In the genomic region with DNA sequence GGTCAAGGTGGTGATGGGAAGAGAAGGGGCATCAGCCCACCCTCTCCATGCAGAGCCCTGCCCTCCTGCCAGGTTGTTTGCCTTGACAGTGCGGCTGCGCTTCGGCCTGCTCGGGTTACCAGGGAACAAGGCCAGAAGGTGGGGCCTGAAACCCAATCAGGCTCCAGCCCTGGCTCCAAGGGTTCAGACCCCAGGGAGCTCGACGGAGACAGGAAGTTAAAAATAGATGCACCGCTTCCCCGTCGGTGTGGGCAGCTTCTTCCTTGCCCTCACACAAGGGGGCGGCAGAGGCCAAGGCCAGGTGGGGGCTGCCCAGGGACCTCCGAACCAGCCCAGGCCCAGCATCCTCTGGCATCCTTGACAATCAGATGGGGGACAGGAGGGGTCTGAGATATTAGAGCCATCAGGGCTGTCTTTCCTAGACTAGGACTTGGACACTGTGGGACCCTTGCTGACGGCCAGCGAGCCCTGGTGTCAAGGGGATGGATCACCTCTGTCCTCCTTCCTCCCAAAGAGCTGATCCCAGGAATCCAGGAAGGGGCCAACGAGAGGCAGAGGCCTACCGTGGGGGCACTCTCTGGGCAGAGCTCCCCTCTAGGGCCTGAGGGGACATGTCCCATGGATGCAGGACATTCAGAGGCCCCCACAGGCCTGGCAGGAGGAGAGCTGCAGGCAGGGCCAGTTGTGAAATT, we compare ENCODE assay signal across 1 cellular context.
TF ChIP-seq lines count a peak whose summit lies in the region.

No MANE protein-coding gene starts in this region.

TF ChIP-seq in HepG2, 621 proteins besides CTCF, POLR2A, EP300 and RAD21 (continued from another document and continues in another):
- TF ChIP-seq, protein P1, sequence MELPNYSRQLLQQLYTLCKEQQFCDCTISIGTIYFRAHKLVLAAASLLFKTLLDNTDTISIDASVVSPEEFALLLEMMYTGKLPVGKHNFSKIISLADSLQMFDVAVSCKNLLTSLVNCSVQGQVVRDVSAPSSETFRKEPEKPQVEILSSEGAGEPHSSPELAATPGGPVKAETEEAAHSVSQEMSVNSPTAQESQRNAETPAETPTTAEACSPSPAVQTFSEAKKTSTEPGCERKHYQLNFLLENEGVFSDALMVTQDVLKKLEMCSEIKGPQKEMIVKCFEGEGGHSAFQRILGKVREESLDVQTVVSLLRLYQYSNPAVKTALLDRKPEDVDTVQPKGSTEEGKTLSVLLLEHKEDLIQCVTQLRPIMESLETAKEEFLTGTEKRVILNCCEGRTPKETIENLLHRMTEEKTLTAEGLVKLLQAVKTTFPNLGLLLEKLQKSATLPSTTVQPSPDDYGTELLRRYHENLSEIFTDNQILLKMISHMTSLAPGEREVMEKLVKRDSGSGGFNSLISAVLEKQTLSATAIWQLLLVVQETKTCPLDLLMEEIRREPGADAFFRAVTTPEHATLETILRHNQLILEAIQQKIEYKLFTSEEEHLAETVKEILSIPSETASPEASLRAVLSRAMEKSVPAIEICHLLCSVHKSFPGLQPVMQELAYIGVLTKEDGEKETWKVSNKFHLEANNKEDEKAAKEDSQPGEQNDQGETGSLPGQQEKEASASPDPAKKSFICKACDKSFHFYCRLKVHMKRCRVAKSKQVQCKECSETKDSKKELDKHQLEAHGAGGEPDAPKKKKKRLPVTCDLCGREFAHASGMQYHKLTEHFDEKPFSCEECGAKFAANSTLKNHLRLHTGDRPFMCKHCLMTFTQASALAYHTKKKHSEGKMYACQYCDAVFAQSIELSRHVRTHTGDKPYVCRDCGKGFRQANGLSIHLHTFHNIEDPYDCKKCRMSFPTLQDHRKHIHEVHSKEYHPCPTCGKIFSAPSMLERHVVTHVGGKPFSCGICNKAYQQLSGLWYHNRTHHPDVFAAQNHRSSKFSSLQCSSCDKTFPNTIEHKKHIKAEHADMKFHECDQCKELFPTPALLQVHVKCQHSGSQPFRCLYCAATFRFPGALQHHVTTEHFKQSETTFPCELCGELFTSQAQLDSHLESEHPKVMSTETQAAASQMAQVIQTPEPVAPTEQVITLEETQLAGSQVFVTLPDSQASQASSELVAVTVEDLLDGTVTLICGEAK (IDR thresholded peaks at IDR 0.05) = no peak
- TF ChIP-seq, protein P1 (CRISPR knock-in tag; IDR thresholded peaks at IDR 0.05) = no peak
- TF ChIP-seq, protein P2, sequence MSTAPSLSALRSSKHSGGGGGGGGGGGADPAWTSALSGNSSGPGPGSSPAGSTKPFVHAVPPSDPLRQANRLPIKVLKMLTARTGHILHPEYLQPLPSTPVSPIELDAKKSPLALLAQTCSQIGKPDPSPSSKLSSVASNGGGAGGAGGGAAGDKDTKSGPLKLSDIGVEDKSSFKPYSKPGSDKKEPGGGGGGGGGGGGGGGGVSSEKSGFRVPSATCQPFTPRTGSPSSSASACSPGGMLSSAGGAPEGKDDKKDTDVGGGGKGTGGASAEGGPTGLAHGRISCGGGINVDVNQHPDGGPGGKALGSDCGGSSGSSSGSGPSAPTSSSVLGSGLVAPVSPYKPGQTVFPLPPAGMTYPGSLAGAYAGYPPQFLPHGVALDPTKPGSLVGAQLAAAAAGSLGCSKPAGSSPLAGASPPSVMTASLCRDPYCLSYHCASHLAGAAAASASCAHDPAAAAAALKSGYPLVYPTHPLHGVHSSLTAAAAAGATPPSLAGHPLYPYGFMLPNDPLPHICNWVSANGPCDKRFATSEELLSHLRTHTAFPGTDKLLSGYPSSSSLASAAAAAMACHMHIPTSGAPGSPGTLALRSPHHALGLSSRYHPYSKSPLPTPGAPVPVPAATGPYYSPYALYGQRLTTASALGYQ (CRISPR knock-in tag; IDR thresholded peaks at IDR 0.05) = no peak
- TF ChIP-seq, protein P3, sequence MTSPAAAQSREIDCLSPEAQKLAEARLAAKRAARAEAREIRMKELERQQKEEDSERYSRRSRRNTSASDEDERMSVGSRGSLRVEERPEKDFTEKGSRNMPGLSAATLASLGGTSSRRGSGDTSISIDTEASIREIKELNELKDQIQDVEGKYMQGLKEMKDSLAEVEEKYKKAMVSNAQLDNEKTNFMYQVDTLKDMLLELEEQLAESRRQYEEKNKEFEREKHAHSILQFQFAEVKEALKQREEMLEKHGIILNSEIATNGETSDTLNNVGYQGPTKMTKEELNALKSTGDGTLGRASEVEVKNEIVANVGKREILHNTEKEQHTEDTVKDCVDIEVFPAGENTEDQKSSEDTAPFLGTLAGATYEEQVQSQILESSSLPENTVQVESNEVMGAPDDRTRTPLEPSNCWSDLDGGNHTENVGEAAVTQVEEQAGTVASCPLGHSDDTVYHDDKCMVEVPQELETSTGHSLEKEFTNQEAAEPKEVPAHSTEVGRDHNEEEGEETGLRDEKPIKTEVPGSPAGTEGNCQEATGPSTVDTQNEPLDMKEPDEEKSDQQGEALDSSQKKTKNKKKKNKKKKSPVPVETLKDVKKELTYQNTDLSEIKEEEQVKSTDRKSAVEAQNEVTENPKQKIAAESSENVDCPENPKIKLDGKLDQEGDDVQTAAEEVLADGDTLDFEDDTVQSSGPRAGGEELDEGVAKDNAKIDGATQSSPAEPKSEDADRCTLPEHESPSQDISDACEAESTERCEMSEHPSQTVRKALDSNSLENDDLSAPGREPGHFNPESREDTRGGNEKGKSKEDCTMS (CRISPR knock-in tag; conservative IDR thresholded peaks at IDR 0.05) = no peak
- TF ChIP-seq ADNP (CRISPR knock-in tag; IDR thresholded peaks at IDR 0.05) = 0 out of 2 replicates have a peak, but pooled peaks have one; percentile 30
- TF ChIP-seq ZNF629 (CRISPR knock-in tag; conservative IDR thresholded peaks at IDR 0.05) = 0 out of 2 replicates have a peak, but pooled peaks have one; percentile 10
- TF ChIP-seq ZNF207 (IDR thresholded peaks at IDR 0.05; ENCODE audit: borderline replicate concordance) = no peak
- no peak for TF ChIP-seq BCL6 (CRISPR knock-in tag; IDR thresholded peaks at IDR 0.05)
- no peak for TF ChIP-seq ZNF230 (CRISPR knock-in tag; IDR thresholded peaks at IDR 0.05)
- TF ChIP-seq SOX5 (CRISPR knock-in tag; IDR thresholded peaks at IDR 0.05; ENCODE audit: borderline replicate concordance) = no peak
- TF ChIP-seq SMARCC2 (IDR thresholded peaks at IDR 0.05) = no peak
- TF ChIP-seq ZNF256 (CRISPR knock-in tag; conservative IDR thresholded peaks at IDR 0.05) = no peak
- TF ChIP-seq CHCHD3 (CRISPR knock-in tag; IDR thresholded peaks at IDR 0.05) = no peak
- TF ChIP-seq, protein P4, sequence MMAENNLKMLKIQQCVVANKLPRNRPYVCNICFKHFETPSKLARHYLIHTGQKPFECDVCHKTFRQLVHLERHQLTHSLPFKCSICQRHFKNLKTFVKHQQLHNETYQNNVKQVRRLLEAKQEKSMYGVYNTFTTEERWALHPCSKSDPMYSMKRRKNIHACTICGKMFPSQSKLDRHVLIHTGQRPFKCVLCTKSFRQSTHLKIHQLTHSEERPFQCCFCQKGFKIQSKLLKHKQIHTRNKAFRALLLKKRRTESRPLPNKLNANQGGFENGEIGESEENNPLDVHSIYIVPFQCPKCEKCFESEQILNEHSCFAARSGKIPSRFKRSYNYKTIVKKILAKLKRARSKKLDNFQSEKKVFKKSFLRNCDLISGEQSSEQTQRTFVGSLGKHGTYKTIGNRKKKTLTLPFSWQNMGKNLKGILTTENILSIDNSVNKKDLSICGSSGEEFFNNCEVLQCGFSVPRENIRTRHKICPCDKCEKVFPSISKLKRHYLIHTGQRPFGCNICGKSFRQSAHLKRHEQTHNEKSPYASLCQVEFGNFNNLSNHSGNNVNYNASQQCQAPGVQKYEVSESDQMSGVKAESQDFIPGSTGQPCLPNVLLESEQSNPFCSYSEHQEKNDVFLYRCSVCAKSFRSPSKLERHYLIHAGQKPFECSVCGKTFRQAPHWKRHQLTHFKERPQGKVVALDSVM (CRISPR knock-in tag; IDR thresholded peaks at IDR 0.05) = no peak
- TF ChIP-seq POLR2G (IDR thresholded peaks at IDR 0.05; ENCODE audit: low read depth, low read length) = no peak
- no peak for TF ChIP-seq ZNF317 (CRISPR knock-in tag; IDR thresholded peaks at IDR 0.05)
- TF ChIP-seq ZSCAN12 (CRISPR knock-in tag; IDR thresholded peaks at IDR 0.05) = no peak
- TF ChIP-seq, protein P5, sequence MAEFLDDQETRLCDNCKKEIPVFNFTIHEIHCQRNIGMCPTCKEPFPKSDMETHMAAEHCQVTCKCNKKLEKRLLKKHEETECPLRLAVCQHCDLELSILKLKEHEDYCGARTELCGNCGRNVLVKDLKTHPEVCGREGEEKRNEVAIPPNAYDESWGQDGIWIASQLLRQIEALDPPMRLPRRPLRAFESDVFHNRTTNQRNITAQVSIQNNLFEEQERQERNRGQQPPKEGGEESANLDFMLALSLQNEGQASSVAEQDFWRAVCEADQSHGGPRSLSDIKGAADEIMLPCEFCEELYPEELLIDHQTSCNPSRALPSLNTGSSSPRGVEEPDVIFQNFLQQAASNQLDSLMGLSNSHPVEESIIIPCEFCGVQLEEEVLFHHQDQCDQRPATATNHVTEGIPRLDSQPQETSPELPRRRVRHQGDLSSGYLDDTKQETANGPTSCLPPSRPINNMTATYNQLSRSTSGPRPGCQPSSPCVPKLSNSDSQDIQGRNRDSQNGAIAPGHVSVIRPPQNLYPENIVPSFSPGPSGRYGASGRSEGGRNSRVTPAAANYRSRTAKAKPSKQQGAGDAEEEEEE (CRISPR knock-in tag; IDR thresholded peaks at IDR 0.05; ENCODE audit: borderline replicate concordance) = no peak
- no peak for TF ChIP-seq ZNF432 (CRISPR knock-in tag; IDR thresholded peaks at IDR 0.05; ENCODE audit: borderline replicate concordance)
- TF ChIP-seq, protein P6, sequence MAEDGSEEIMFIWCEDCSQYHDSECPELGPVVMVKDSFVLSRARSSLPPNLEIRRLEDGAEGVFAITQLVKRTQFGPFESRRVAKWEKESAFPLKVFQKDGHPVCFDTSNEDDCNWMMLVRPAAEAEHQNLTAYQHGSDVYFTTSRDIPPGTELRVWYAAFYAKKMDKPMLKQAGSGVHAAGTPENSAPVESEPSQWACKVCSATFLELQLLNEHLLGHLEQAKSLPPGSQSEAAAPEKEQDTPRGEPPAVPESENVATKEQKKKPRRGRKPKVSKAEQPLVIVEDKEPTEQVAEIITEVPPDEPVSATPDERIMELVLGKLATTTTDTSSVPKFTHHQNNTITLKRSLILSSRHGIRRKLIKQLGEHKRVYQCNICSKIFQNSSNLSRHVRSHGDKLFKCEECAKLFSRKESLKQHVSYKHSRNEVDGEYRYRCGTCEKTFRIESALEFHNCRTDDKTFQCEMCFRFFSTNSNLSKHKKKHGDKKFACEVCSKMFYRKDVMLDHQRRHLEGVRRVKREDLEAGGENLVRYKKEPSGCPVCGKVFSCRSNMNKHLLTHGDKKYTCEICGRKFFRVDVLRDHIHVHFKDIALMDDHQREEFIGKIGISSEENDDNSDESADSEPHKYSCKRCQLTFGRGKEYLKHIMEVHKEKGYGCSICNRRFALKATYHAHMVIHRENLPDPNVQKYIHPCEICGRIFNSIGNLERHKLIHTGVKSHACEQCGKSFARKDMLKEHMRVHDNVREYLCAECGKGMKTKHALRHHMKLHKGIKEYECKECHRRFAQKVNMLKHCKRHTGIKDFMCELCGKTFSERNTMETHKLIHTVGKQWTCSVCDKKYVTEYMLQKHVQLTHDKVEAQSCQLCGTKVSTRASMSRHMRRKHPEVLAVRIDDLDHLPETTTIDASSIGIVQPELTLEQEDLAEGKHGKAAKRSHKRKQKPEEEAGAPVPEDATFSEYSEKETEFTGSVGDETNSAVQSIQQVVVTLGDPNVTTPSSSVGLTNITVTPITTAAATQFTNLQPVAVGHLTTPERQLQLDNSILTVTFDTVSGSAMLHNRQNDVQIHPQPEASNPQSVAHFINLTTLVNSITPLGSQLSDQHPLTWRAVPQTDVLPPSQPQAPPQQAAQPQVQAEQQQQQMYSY (CRISPR knock-in tag; IDR thresholded peaks at IDR 0.05) = no peak
- no peak for TF ChIP-seq ZNF20 (CRISPR knock-in tag; IDR thresholded peaks at IDR 0.05)
- TF ChIP-seq, protein P7, sequence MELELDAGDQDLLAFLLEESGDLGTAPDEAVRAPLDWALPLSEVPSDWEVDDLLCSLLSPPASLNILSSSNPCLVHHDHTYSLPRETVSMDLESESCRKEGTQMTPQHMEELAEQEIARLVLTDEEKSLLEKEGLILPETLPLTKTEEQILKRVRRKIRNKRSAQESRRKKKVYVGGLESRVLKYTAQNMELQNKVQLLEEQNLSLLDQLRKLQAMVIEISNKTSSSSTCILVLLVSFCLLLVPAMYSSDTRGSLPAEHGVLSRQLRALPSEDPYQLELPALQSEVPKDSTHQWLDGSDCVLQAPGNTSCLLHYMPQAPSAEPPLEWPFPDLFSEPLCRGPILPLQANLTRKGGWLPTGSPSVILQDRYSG (CRISPR knock-in tag; IDR thresholded peaks at IDR 0.05) = no peak
- no peak for TF ChIP-seq RBFOX2 (IDR thresholded peaks at IDR 0.05; ENCODE audit: low read depth, low read length)
- TF ChIP-seq, protein P8, sequence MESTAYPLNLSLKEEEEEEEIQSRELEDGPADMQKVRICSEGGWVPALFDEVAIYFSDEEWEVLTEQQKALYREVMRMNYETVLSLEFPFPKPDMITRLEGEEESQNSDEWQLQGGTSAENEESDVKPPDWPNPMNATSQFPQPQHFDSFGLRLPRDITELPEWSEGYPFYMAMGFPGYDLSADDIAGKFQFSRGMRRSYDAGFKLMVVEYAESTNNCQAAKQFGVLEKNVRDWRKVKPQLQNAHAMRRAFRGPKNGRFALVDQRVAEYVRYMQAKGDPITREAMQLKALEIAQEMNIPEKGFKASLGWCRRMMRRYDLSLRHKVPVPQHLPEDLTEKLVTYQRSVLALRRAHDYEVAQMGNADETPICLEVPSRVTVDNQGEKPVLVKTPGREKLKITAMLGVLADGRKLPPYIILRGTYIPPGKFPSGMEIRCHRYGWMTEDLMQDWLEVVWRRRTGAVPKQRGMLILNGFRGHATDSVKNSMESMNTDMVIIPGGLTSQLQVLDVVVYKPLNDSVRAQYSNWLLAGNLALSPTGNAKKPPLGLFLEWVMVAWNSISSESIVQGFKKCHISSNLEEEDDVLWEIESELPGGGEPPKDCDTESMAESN (CRISPR knock-in tag; conservative IDR thresholded peaks at IDR 0.05) = no peak
- no peak for TF ChIP-seq ZNF766 (CRISPR knock-in tag; IDR thresholded peaks at IDR 0.05; ENCODE audit: borderline replicate concordance)
- no peak for TF ChIP-seq CREB1 (IDR thresholded peaks at IDR 0.05)
- no peak for TF ChIP-seq CREB1 (CRISPR knock-in tag; IDR thresholded peaks at IDR 0.05)
- TF ChIP-seq ZBTB8A (CRISPR knock-in tag; IDR thresholded peaks at IDR 0.05; ENCODE audit: borderline replicate concordance, low read depth) = no peak
